In the genomic region with DNA sequence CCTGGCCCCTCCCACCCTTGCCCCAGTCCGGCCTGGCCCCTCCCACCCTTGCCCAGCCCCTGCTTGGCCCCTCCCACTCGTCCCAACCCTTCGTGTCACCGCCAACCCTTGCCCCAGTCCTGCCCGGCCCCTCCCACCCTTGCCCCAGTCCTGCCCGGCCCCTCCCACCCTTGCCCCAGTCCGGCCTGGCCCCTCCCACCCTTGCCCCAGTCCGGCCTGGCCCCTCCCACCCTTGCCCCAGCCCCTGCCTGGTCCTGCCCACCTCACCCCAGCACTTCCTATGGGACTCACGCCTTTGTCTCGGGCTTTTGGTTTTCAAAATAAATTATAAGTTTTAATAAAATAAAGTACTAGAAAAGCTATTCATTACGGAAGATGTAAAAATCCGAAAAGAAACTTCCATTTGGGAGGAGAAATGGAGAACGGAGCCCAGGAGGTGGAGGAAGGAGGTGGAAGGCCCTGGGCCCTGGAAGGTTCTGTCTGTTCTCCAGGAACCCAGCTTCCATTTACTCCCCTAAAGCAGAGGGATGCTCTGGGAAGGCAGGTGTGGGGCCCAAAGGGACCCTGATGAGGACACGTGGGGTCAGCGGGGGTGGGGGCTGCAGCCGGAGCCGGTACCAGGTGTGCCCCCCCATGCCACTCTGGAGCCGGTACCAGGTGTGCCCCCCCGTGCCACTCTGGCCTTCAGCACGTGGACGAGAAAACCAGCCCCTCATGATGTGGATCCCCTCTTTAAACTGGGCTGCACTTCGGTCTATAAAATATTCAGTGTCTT, we compare ENCODE assay signal across 1 cellular context.
TF ChIP-seq lines count a peak whose summit lies in the region.

No MANE protein-coding gene starts in this region.

TF ChIP-seq in H1, 55 proteins besides CTCF, POLR2A, EP300 and RAD21:
- no peak for TF ChIP-seq TAF7 (optimal IDR thresholded peaks at IDR 0.05; ENCODE audit: borderline replicate concordance, low read depth, low read length)
- TF ChIP-seq FOSL1 (IDR thresholded peaks at IDR 0.05; ENCODE audit: insufficient read depth, low read depth, low read length), result no peak
- no peak for TF ChIP-seq JUN (IDR thresholded peaks at IDR 0.05; ENCODE audit: low read depth, low read length)
- no peak for TF ChIP-seq CHD1 (IDR thresholded peaks at IDR 0.05; ENCODE audit: low read depth, low read length)
- no peak for TF ChIP-seq CREB1 (IDR thresholded peaks at IDR 0.05)
- no peak for TF ChIP-seq SUZ12 (IDR thresholded peaks at IDR 0.05; ENCODE audit: low read length)
- TF ChIP-seq ZNF274 (IDR thresholded peaks at IDR 0.05; ENCODE audit: borderline replicate concordance, extremely low read depth, low read length), result no peak
- TF ChIP-seq SP1 (IDR thresholded peaks at IDR 0.05; ENCODE audit: low read depth, low read length), result no peak
- no peak for TF ChIP-seq SP4 (IDR thresholded peaks at IDR 0.05; ENCODE audit: low read length)
- no peak for TF ChIP-seq RBBP5 (IDR thresholded peaks at IDR 0.05; ENCODE audit: borderline replicate concordance, low read depth, low read length)
